Comparison of ENCODE assay signal across 23 cellular contexts in genomic region chr15:23022156-23022555, GRCh38. TPM values are rescaled to one million over a fixed set of nuclear protein-coding genes. Genes with fewer than 3 reads are reported as not detected.
DNase-seq lines count a peak whose midpoint lies in the region; ATAC-seq, FAIRE-seq and TF ChIP-seq lines count a peak whose summit lies in the region.
"Had no signal": no experiment of that assay in that cellular context is flagged by ENCODE, and none has a peak within 500 bp of the region (broad histone marks: within the 10 kb centered on the region; RNA-seq: fewer than 3 reads in every experiment).

No MANE protein-coding gene starts in this region.

- H3K14ac ChIP-seq in IMR-90 (replicated peaks; ENCODE audit: low read depth, low read length), result no peak overlapping the region
- H3K14ac ChIP-seq in mesenchymal stem cell (ENCODE audit: low read length in 2 of 2), result no peak overlapping the region

- no peak overlapping the region for H2BK12ac ChIP-seq in mesenchymal stem cell (ENCODE audit: low read length in 2 of 2)

- POLR2A ChIA-PET in A549 (lab: Yijun Ruan, JAX), result interaction anchor here (2.1 kb wide), 1 partner anchor 17 kb away, joined by 16 read pairs; the partner anchor contains the start of gene TUBGCP5
- POLR2A ChIA-PET in IMR-90 (lab: Charles Lee; ENCODE audit: unreplicated experiment), result no interaction called here

- H2AFZ ChIP-seq in IMR-90 (replicated peaks; ENCODE audit: low read length, poor library complexity) (no peak overlapping the region), mesenchymal stem cell (ENCODE audit: low read depth, low read length) (no peak overlapping the region)

- H3K56ac ChIP-seq in IMR-90 (ENCODE audit: extremely low read depth, insufficient read depth, low read length), result no peak overlapping the region

- H2BK120ac ChIP-seq in IMR-90 (ENCODE audit: low read depth, low read length) (no peak overlapping the region), mesenchymal stem cell (ENCODE audit: low read depth, low read length) (no peak overlapping the region)

- no peak overlapping the region for H3K23ac ChIP-seq in IMR-90 (ENCODE audit: low read depth, low read length)
- H3K23ac ChIP-seq in mesenchymal stem cell (ENCODE audit: low read length in 2 of 2), result no peak overlapping the region

- WGBS in A549 (ENCODE audit: missing lambda C conversion rate), result 88% methylated on average over 2 of the region's 2 CpGs
- no CpG with 5 or more reads among the region's 2 CpGs for WGBS in IMR-90 (ENCODE audit: extremely low coverage in 2 of 2, insufficient read length in 1 of 2), 2 experiments
- WGBS in mesenchymal stem cell, result 100% methylated on average over 2 of the region's 2 CpGs

- H3K9me3 ChIP-seq in A549, result no peaks in the 10 kb centered on the region
- H3K9me3 ChIP-seq in IMR-90 (ENCODE audit: control insufficient read depth, insufficient read depth, low read length), result no peaks in the 10 kb centered on the region
- H3K9me3 ChIP-seq in mesenchymal stem cell (ENCODE audit: control insufficient read depth, low read length), result no peaks in the 10 kb centered on the region
- no peaks in the 10 kb centered on the region for H3K9me3 ChIP-seq in breast epithelium
- H3K9me3 ChIP-seq: BLaER1 treated with 17β-estradiol and CSF1 and Interleukin-3, amounts not matched to agents 10 nM and 100 nM; Caco-2 had no signal

- H3K4ac ChIP-seq in IMR-90 (ENCODE audit: low read depth, low read length) (no peak overlapping the region), mesenchymal stem cell (ENCODE audit: low read depth in 1 of 2, low read length in 2 of 2) (no peak overlapping the region)

- TF ChIP-seq CTCF in A549 (IDR thresholded peaks at IDR 0.05) (no peak), IMR-90 (conservative IDR thresholded peaks at IDR 0.05; ENCODE audit: low read depth, low read length) (no peak), breast epithelium (IDR thresholded peaks at IDR 0.05) (no peak)

- H3K4me2 ChIP-seq in A549, result no peak overlapping the region
- H3K4me2 ChIP-seq in IMR-90 (ENCODE audit: low read depth, low read length), result no peak overlapping the region
- H3K4me2 ChIP-seq in mesenchymal stem cell (ENCODE audit: low read length, poor library complexity, severe bottlenecking), result no peak overlapping the region
- H3K4me2 ChIP-seq: BLaER1 treated with 17β-estradiol and CSF1 and Interleukin-3, amounts not matched to agents 10 nM and 100 nM had no signal

- H3K9me1 ChIP-seq in IMR-90 (ENCODE audit: insufficient read depth, low read length), result no peaks in the 10 kb centered on the region

- intact Hi-C loops in IMR-90 (cut with micrococcal nuclease) (no loop called here), breast epithelium (cut with DNase I; ENCODE audit: low total_unique reads) (no loop called here), left cardiac atrium (cut with DNase I) (no loop called here)

- TF ChIP-seq RAD21 in A549 (conservative IDR thresholded peaks at IDR 0.05 in 1 of 2, IDR thresholded peaks at IDR 0.05 in 1 of 2) (no peak), IMR-90 (IDR thresholded peaks at IDR 0.05; ENCODE audit: low read length) (no peak)

- no peak overlapping the region for H2BK15ac ChIP-seq in IMR-90 (ENCODE audit: low read depth, low read length)
- H2BK15ac ChIP-seq in mesenchymal stem cell (ENCODE audit: low read depth, poor library complexity, severe bottlenecking), result no peak overlapping the region

- no peak for FAIRE-seq in A549 (lab: Jason Lieb, UNC)
- FAIRE-seq: A204.1, GM12878, GM12892, GM18507 had no signal

- H2BK5ac ChIP-seq in IMR-90 (ENCODE audit: low read depth, low read length, poor library complexity, severe bottlenecking), result no peak overlapping the region
- no peak overlapping the region for H2BK5ac ChIP-seq in mesenchymal stem cell (ENCODE audit: low read depth, low read length, poor library complexity, severe bottlenecking)

- H3K9ac ChIP-seq in IMR-90 (ENCODE audit: low read depth, low read length) (no peak overlapping the region), mesenchymal stem cell (ENCODE audit: low read length) (no peak overlapping the region)
- H3K9ac ChIP-seq: BLaER1 treated with 17β-estradiol and CSF1 and Interleukin-3, amounts not matched to agents 10 nM and 100 nM had no signal

- in situ Hi-C loops in IMR-90 (cut with MboI; ENCODE audit: low sequenced_read_pairs), result no loop called here

- H4K5ac ChIP-seq in IMR-90 (ENCODE audit: low read depth, low read length), result no peak overlapping the region

- H3K18ac ChIP-seq in IMR-90 (ENCODE audit: low read depth, low read length) (no peak overlapping the region), mesenchymal stem cell (ENCODE audit: low read depth in 1 of 2, low read length in 2 of 2) (no peak overlapping the region)

- ATAC-seq in A549 (no peak), IMR-90 (ENCODE audit: low read depth) (no peak), left cardiac atrium (no peak)
- ATAC-seq: CD8-positive, alpha-beta T cell; GM12878 had no signal

- no peak overlapping the region for H2AK9ac ChIP-seq in IMR-90 (replicated peaks; ENCODE audit: low read depth, low read length, poor library complexity)

- CTCF ChIA-PET in A549 (lab: Yijun Ruan, JAX) (interaction anchor here (0.7 to 4.7 kb wide), 3 partner anchors 14 to 81 kb away, joined by 3 to 35 read pairs (median 5); no protein-coding TSS in a partner anchor), IMR-90 (lab: Yijun Ruan, JAX) (no interaction called here)

- H3K27ac ChIP-seq in A549, result no peak overlapping the region
- no peak overlapping the region for H3K27ac ChIP-seq in IMR-90 (ENCODE audit: insufficient read depth, low read length)
- no peak overlapping the region for H3K27ac ChIP-seq in mesenchymal stem cell (ENCODE audit: low read length, poor library complexity, severe bottlenecking)
- H3K27ac ChIP-seq in breast epithelium, result no peak overlapping the region
- H3K27ac ChIP-seq: BLaER1 treated with 17β-estradiol and CSF1 and Interleukin-3, amounts not matched to agents 10 nM and 100 nM; C4-2B had no signal

- no peaks in the 10 kb centered on the region for H4K20me1 ChIP-seq in IMR-90 (ENCODE audit: insufficient read depth, low read length)

- dilution Hi-C loops in IMR-90 (cut with HindIII; ENCODE audit: low sequenced_read_pairs, unreplicated experiment), result no loop called here

- no peak for TF ChIP-seq EP300 in A549 (IDR thresholded peaks at IDR 0.05)

- TF ChIP-seq POLR2A in A549 (IDR thresholded peaks at IDR 0.05; ENCODE audit: low read length) (no peak), IMR-90 (IDR thresholded peaks at IDR 0.05; ENCODE audit: low read depth, low read length) (no peak), breast epithelium (IDR thresholded peaks at IDR 0.05) (no peak)

- H3K4me1 ChIP-seq in A549 (no peaks in the 10 kb centered on the region), IMR-90 (ENCODE audit: control insufficient read depth, insufficient read depth, low read length) (no peaks in the 10 kb centered on the region), mesenchymal stem cell (ENCODE audit: control insufficient read depth, insufficient read depth, low read depth, low read length) (peaks cover 2% of the 10 kb centered on the region), breast epithelium (no peaks in the 10 kb centered on the region)
- H3K4me1 ChIP-seq: Caco-2 had no signal

- no TSS peak for BruUV-seq in IMR-90 (replicated peaks; lab: Mats Ljungman, UMichigan)

- H4K8ac ChIP-seq in IMR-90 (ENCODE audit: low read depth in 2 of 2, low read length in 2 of 2) (no peak overlapping the region), mesenchymal stem cell (ENCODE audit: low read length) (peak overlapping the region; percentile 12)

- H3K79me1 ChIP-seq in IMR-90 (ENCODE audit: low read depth in 1 of 2, low read length in 2 of 2), result no peaks in the 10 kb centered on the region
- H3K79me1 ChIP-seq in mesenchymal stem cell (replicated peaks; ENCODE audit: low read length, poor library complexity, severe bottlenecking), result peaks cover 8% of the 10 kb centered on the region

- H3K36me3 ChIP-seq in IMR-90 (ENCODE audit: control insufficient read depth, insufficient read depth, low read length) (peaks cover 37% of the 10 kb centered on the region), mesenchymal stem cell (ENCODE audit: control insufficient read depth in 1 of 2, insufficient read depth in 2 of 2, low read depth in 1 of 2, low read length in 2 of 2) (peaks cover 34 to 95% of the 10 kb centered on the region in 2 experiments), breast epithelium (peaks cover 10% of the 10 kb centered on the region)

- no peak overlapping the region for H2BK20ac ChIP-seq in IMR-90 (ENCODE audit: low read depth, low read length)

- H3K27me3 ChIP-seq in IMR-90 (ENCODE audit: control insufficient read depth, insufficient read depth, low read length), result no peaks in the 10 kb centered on the region
- no peaks in the 10 kb centered on the region for H3K27me3 ChIP-seq in mesenchymal stem cell (ENCODE audit: control insufficient read depth in 1 of 2, insufficient read depth in 1 of 2, low read length in 2 of 2)
- no peaks in the 10 kb centered on the region for H3K27me3 ChIP-seq in breast epithelium
- H3K27me3 ChIP-seq: BLaER1 treated with 17β-estradiol and CSF1 and Interleukin-3, amounts not matched to agents 10 nM and 100 nM had no signal

- no peak overlapping the region for H4K91ac ChIP-seq in IMR-90 (ENCODE audit: insufficient read depth, low read depth, low read length)
- no peak overlapping the region for H4K91ac ChIP-seq in mesenchymal stem cell (ENCODE audit: low read length)

- DNase-seq in A549 (ENCODE audit: low read depth in 1 of 2, low spot score in 1 of 2) (no peak), IMR-90 (no peak), mesenchymal stem cell (no peak), breast epithelium (ENCODE audit: low spot score in 2 of 2) (no peak), left cardiac atrium (no peak)
- DNase-seq: 8988T; AML-193; Caco-2; CD4-positive, alpha-beta T cell; CD8-positive, alpha-beta T cell; DMS 273 treated with DMSO at 0.1 percent for 48 hours; DMS153; DMS53; DMS79; DND-41; EL; GDM1 had no signal

- no peak overlapping the region for H3K4me3 ChIP-seq in A549
- H3K4me3 ChIP-seq in IMR-90 (ENCODE audit: insufficient read depth, low read depth, low read length), result no peak overlapping the region
- no peak overlapping the region for H3K4me3 ChIP-seq in mesenchymal stem cell (ENCODE audit: insufficient read depth in 1 of 2, low read depth in 1 of 2, low read length in 2 of 2)
- H3K4me3 ChIP-seq in breast epithelium, result no peak overlapping the region
- H3K4me3 ChIP-seq: BLaER1 treated with 17β-estradiol and CSF1 and Interleukin-3, amounts not matched to agents 10 nM and 100 nM; GM12878 had no signal

- H2AK5ac ChIP-seq in IMR-90 (ENCODE audit: low read depth, low read length) (no peak overlapping the region), mesenchymal stem cell (ENCODE audit: low read length, severe bottlenecking) (no peak overlapping the region)

RNA-seq across cellular contexts. Expression of gene TUBGCP5, which starts 17.2 kb away (rescaled TPM):
- polyA plus RNA-seq in A549 (2011; rRNA removed) (35.5 and 41.0 TPM in 2 replicates), A549 (2017; fragmentation: RNase III; extraction: RNeasy Plus Mini Kit Qiagen cat#74134 plus additional on column Dnase treatment) (26.3 to 31.5 TPM (median 31.1 TPM) in 3 replicates), IMR-90 (2012; rRNA removed) (11.2 and 13.0 TPM in 2 replicates)
- 13.7 and 14.6 TPM in 2 replicates for polyA plus RNA-seq in A549 (2012; cell fraction: cytosol; rRNA removed)
- polyA plus RNA-seq in A549 (2012; cell fraction: nucleus; rRNA removed), result 15.4 and 21.0 TPM in 2 replicates
- 23.1 and 23.8 TPM in 2 replicates for polyA minus RNA-seq in A549 (2011; rRNA and poly(A)+ RNA removed)
- total RNA-seq in IMR-90 (2012; rRNA removed) (19.4 and 20.0 TPM in 2 replicates), breast epithelium (10 to 100 TPM; 27.5 to 33.6 (median 28.0) TPM), left cardiac atrium (10 to 100 TPM in 1 of 2 donors, 1 to 10 TPM in 1; 9.2 to 13.8 TPM)
- 2.8 and 4.4 TPM in 2 replicates for polyA plus RNA-seq in IMR-90 (2012; cell fraction: cytosol; rRNA removed)
- polyA plus RNA-seq in IMR-90 (2012; cell fraction: nucleus; rRNA removed; ENCODE audit: low replicate concordance), result 6.0 and 20.8 TPM in 2 replicates
- 12.5 TPM for polyA plus RNA-seq in mesenchymal stem cell (2013, experiment 1 of 2)
- 13.3 TPM for polyA plus RNA-seq in mesenchymal stem cell (2013, experiment 2 of 2)

RNA-seq across cellular contexts. Expression of gene CYFIP1, which starts 42.0 kb away (rescaled TPM):
- 68.2 and 83.3 TPM in 2 replicates for polyA plus RNA-seq in A549 (2011; rRNA removed)
- 60.4 TPM in 2 replicates for polyA plus RNA-seq in A549 (2012; cell fraction: cytosol; rRNA removed)
- 124 and 168 TPM in 2 replicates for polyA plus RNA-seq in A549 (2012; cell fraction: nucleus; rRNA removed)
- 69.4 to 71.2 TPM (median 70.8 TPM) in 3 replicates for polyA plus RNA-seq in A549 (2017; fragmentation: RNase III; extraction: RNeasy Plus Mini Kit Qiagen cat#74134 plus additional on column Dnase treatment)
- polyA minus RNA-seq in A549 (2011; rRNA and poly(A)+ RNA removed), result 112 and 132 TPM in 2 replicates
- total RNA-seq in IMR-90 (2012; rRNA removed), result 144 and 163 TPM in 2 replicates
- 51.4 and 58.4 TPM in 2 replicates for polyA plus RNA-seq in IMR-90 (2012; rRNA removed)
- 57.6 and 73.1 TPM in 2 replicates for polyA plus RNA-seq in IMR-90 (2012; cell fraction: cytosol; rRNA removed)
- 66.3 and 101 TPM in 2 replicates for polyA plus RNA-seq in IMR-90 (2012; cell fraction: nucleus; rRNA removed; ENCODE audit: low replicate concordance)
- 42.1 TPM for polyA plus RNA-seq in mesenchymal stem cell (2013, experiment 1 of 2)
- 39.2 TPM for polyA plus RNA-seq in mesenchymal stem cell (2013, experiment 2 of 2)
- 100 to 1,000 TPM in 2 of 3 donors, 10 to 100 TPM in 1; 97.9 to 128 (median 124) TPM for total RNA-seq in breast epithelium
- 10 to 100 TPM; 44.9 to 49.4 TPM for total RNA-seq in left cardiac atrium
